2 cellular contexts compared by ENCODE assay signal in genomic region chr16:10418204-10418603, GRCh38.
TF ChIP-seq lines count a peak whose summit lies in the region.

No MANE protein-coding gene starts in this region.

TF ChIP-seq in HEK293, 187 proteins besides CTCF, POLR2A, EP300 and RAD21:
- peak; percentile 57 for TF ChIP-seq SETDB1 (IDR thresholded peaks at IDR 0.05; ENCODE audit: insufficient read length, low read length)

TF ChIP-seq in K562, 482 proteins besides CTCF, POLR2A, EP300 and RAD21 (continued from another document):
- TF ChIP-seq CBX3 (IDR thresholded peaks at IDR 0.05; ENCODE audit: borderline replicate concordance in 1 of 2, low read length in 2 of 2) (peak in 1 of 2 experiments; percentile 61; a peak in 1 of 3 replicates), TRIM24 (IDR thresholded peaks at IDR 0.05) (peak in 1 of 2 experiments; percentile 44; a peak in 1 of 4 replicates), XRCC3 (IDR thresholded peaks at IDR 0.05) (peak; percentile 47; the same call in 1 of the 2 replicates), ZNF280A (IDR thresholded peaks at IDR 0.05; ENCODE audit: low read depth, partially characterized antibody) (peak; percentile 76), CBX5 (IDR thresholded peaks at IDR 0.05; ENCODE audit: borderline replicate concordance, low read depth) (peak; percentile 73; the same call in 1 of the 2 replicates), CHAMP1 (IDR thresholded peaks at IDR 0.05) (0 out of 2 replicates have a peak, but pooled peaks have one; percentile 50)
